Comparison of ENCODE assay signal across 22 cellular contexts in the genomic region with DNA sequence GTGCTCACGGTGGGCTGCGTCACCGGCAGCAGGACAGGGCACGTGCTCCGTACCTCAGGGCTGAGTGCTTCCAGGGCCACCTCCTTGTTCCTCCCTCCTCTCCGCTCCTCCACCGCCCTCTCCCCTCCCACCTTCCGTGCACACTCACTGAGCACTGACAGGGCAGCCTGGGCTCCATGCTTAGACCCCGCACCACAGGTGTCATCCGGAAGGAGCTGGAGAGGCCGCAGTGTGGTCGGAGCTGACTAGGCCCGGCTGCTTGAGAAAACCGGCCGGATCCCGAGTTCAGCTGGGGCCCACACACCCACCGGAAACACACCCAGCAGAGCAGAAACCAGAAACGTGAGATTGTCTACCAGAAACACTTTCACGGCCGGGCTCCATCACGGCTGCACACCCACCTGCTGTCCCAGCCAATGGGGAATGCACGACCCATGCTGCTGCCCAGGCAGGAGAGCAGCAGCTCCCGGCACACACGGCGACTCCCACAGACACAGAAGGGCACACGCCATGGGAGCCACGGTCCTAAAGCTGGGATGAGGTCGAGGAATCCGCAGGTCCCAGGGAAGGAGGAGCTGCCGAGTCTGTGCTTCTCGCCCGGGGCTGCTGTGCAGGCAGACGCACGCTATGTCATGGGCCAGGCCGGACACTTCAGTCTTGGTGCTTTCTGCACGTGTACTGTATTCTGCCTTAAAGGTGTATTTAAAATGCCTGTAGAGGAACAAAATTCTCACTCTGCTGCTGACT. TPM values are rescaled to one million over a fixed set of nuclear protein-coding genes. Genes with fewer than 3 reads are reported as not detected.
DNase-seq lines count a peak whose midpoint lies in the region; ATAC-seq and TF ChIP-seq lines count a peak whose summit lies in the region.
"Had no signal": no experiment of that assay in that cellular context is flagged by ENCODE, and none has a peak within 500 bp of the region (broad histone marks: within the 10 kb centered on the region; RNA-seq: fewer than 3 reads in every experiment).

No MANE protein-coding gene starts in this region.

- H3K18ac ChIP-seq in trophoblast cell (ENCODE audit: low read length): no peak overlapping the region

- no peak overlapping the region for H4K8ac ChIP-seq in trophoblast cell (ENCODE audit: low read depth, low read length)

- no peak overlapping the region for H3K14ac ChIP-seq in trophoblast cell (ENCODE audit: low read length)

- H2AK5ac ChIP-seq in trophoblast cell (ENCODE audit: low read length): no peak overlapping the region

- no peaks in the 10 kb centered on the region for H3K27me3 ChIP-seq in left ventricle myocardium inferior (ENCODE audit: low read depth)
- no peaks in the 10 kb centered on the region for H3K27me3 ChIP-seq in trophoblast cell (ENCODE audit: insufficient read depth, low read length)

- H3K9ac ChIP-seq in trophoblast cell (ENCODE audit: low read length): no peak overlapping the region
- H3K9ac ChIP-seq: KMS-11 had no signal

- H3K4ac ChIP-seq in trophoblast cell (ENCODE audit: low read depth, low read length): no peak overlapping the region

- in situ Hi-C loops in astrocyte of the spinal cord (cut with HindIII; ENCODE audit: low sequenced_read_pairs): no loop called here

- no peak overlapping the region for H4K12ac ChIP-seq in trophoblast cell (ENCODE audit: low read depth, low read length)

- H2AFZ ChIP-seq in trophoblast cell (ENCODE audit: insufficient read depth, low read length, poor library complexity): no peak overlapping the region
- H2AFZ ChIP-seq: GM23338 had no signal

- DNase-seq in Right ventricle myocardium inferior (ENCODE audit: missing footprints): peak; percentile 37
- no peak for DNase-seq in left ventricle myocardium inferior
- peak; percentile 61 for DNase-seq in astrocyte of the spinal cord (ENCODE audit: low read depth, low spot score)
- peak; percentile 91 for DNase-seq in left kidney (ENCODE audit: low read depth, low spot score)
- no peak for DNase-seq in trophoblast cell
- DNase-seq in NCI-H128 (lab: John Stamatoyannopoulos, UW; ENCODE audit: unreplicated experiment): no peak
- DNase-seq in AG08396 (ENCODE audit: low spot score): no peak
- DNase-seq: Caco-2; CD4-positive, CD25-positive, alpha-beta regulatory T cell; GDM1; MV-4-11; NCI-H1417; NCI-H187; NCI-H2107; NCI-H510A; NCI-H748 treated with DMSO at 0.1 percent for 48 hours; OCI-M1; SIG-M5 had no signal

- H3K79me2 ChIP-seq in trophoblast cell (ENCODE audit: control insufficient read depth, insufficient read depth, low read length, poor library complexity): no peaks in the 10 kb centered on the region

- WGBS in trophoblast cell (ENCODE audit: extremely low coverage, insufficient coverage, insufficient read length): no CpG with 5 or more reads among the region's 36 CpGs

- H2BK5ac ChIP-seq in trophoblast cell (ENCODE audit: low read depth, low read length, poor library complexity): no peak overlapping the region

- H3K4me1 ChIP-seq in left ventricle myocardium inferior (no peaks in the 10 kb centered on the region), trophoblast cell (ENCODE audit: control insufficient read depth in 1 of 2, insufficient read depth in 2 of 2, low read length in 2 of 2) (peaks cover 0 to 4% of the 10 kb centered on the region in 2 experiments)
- H3K4me1 ChIP-seq: Caco-2 had no signal

- no peak overlapping the region for H3K4me2 ChIP-seq in trophoblast cell (ENCODE audit: low read length)
- H3K4me2 ChIP-seq: GM23338, KMS-11 had no signal

- H2BK12ac ChIP-seq in trophoblast cell (ENCODE audit: low read length): no peak overlapping the region

- ATAC-seq in Right ventricle myocardium inferior: no peak
- ATAC-seq in GM21619 (IDR thresholded peaks at IDR 0.05; ENCODE audit: unreplicated experiment): no peak
- ATAC-seq: GM23338 had no signal

- H3K79me1 ChIP-seq in trophoblast cell (ENCODE audit: low read length): no peaks in the 10 kb centered on the region

- H3K23ac ChIP-seq in trophoblast cell (ENCODE audit: low read length): no peak overlapping the region

- H3K27ac ChIP-seq in left ventricle myocardium inferior (replicated peaks): no peak overlapping the region
- H3K27ac ChIP-seq in trophoblast cell (ENCODE audit: low read depth, low read length): no peak overlapping the region
- H3K27ac ChIP-seq: 22Rv1, KMS-11 had no signal

- H3K36me3 ChIP-seq in left ventricle myocardium inferior: no peaks in the 10 kb centered on the region
- no peaks in the 10 kb centered on the region for H3K36me3 ChIP-seq in trophoblast cell (ENCODE audit: control insufficient read depth in 1 of 2, insufficient read depth in 2 of 2, low read length in 2 of 2)

- H3K9me3 ChIP-seq in left ventricle myocardium inferior (replicated peaks): no peaks in the 10 kb centered on the region
- peaks cover 8% of the 10 kb centered on the region for H3K9me3 ChIP-seq in trophoblast cell (ENCODE audit: insufficient read depth, low read depth, low read length)
- H3K9me3 ChIP-seq: Caco-2 had no signal

- TF ChIP-seq CTCF in left ventricle myocardium inferior (IDR thresholded peaks at IDR 0.05; ENCODE audit: borderline replicate concordance): no peak
- TF ChIP-seq CTCF in astrocyte of the spinal cord (IDR thresholded peaks at IDR 0.05; ENCODE audit: low read depth, low read length): no peak

- H2BK120ac ChIP-seq in trophoblast cell (ENCODE audit: insufficient read depth, low read length, poor library complexity): no peak overlapping the region

- H3K4me3 ChIP-seq in left ventricle myocardium inferior (no peak overlapping the region), astrocyte of the spinal cord (ENCODE audit: low read depth, low read length) (no peak overlapping the region), trophoblast cell (ENCODE audit: low read depth, low read length) (peak overlapping the region; percentile 12)
- H3K4me3 ChIP-seq: GM23338 had no signal

- intact Hi-C loops in Right ventricle myocardium inferior (cut with DNase I) (no loop called here), left ventricle myocardium inferior (cut with micrococcal nuclease) (no loop called here)

- H4K91ac ChIP-seq in trophoblast cell (ENCODE audit: low read depth, low read length): no peak overlapping the region

RNA-seq across cellular contexts. Expression of gene ZNF469, which starts 55.0 kb away (rescaled TPM):
- total RNA-seq in Right ventricle myocardium inferior: 0.92 TPM
- 0.74 TPM for total RNA-seq in left ventricle myocardium inferior
- polyA plus RNA-seq in trophoblast cell (2013): 0.51 and 0.54 TPM in 2 replicates

Comparison
In these comparisons a context has a peak if more than half of its experiments do, and no peak if none do; other contexts are left out.
1. DNase-seq: peak in Right ventricle myocardium inferior (single experiment), astrocyte of the spinal cord (single experiment) and left kidney (single experiment); none in left ventricle myocardium inferior (single experiment), trophoblast cell (0 of 2), NCI-H128 (single experiment) and AG08396 (single experiment).